24 cellular contexts compared by ENCODE assay signal in the genomic region with DNA sequence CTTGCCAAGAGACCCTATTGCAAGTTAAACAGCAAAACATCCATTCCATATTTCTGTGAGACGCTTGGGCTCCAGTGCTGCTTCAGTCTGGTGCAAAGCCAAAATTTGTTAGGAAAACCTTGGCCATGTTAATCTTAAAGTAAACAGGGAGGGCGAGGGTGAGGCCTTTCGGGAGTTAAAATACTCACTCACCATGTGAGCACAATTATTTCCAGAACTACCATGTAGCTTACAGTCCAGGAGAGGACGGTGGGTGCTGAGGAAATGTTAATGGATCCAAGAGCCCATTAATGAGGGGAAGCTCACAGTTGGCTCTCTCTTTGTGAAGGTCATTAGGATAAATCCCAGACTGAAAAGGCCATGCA.
A peak's percentile ranks its signal among the peaks of the same experiment; 100 is the strongest.
DNase-seq lines count a peak whose midpoint lies in the region; ATAC-seq and TF ChIP-seq lines count a peak whose summit lies in the region.
"Had no signal": no experiment of that assay in that cellular context is flagged by ENCODE, and none has a peak within 500 bp of the region (broad histone marks: within the 10 kb centered on the region; RNA-seq: fewer than 3 reads in every experiment).

No MANE protein-coding gene starts in this region.

- intact Hi-C loops in IMR-90 (cut with micrococcal nuclease) = no loop called here
- intact Hi-C loops in sciatic nerve (cut with DNase I) = no loop called here

- H3K27ac ChIP-seq in IMR-90 (ENCODE audit: insufficient read depth, low read length) = peak overlapping the region; percentile 26; the same call in 1 of the 2 replicates
- H3K27ac ChIP-seq in gastroesophageal sphincter = peak overlapping the region in 3 of 4 donors; percentile 18 to 56 (median 50)
- H3K27ac ChIP-seq in coronary artery = peak overlapping the region in 1 of 2 donors; percentile 27
- H3K27ac ChIP-seq: right lobe of liver had no signal

- peak overlapping the region; percentile 21; the same call in 1 of the 2 replicates for H4K5ac ChIP-seq in IMR-90 (ENCODE audit: low read depth, low read length)

- TF ChIP-seq RAD21 in IMR-90 (IDR thresholded peaks at IDR 0.05; ENCODE audit: low read length) = no peak

- peaks cover 10% of the 10 kb centered on the region for H3K4me1 Mint-ChIP-seq in chondrocyte (ENCODE audit: low read depth)
- H3K4me1 Mint-ChIP-seq: activated B cell treated with CpG ODN at 0.5 μM for 24 hours had no signal

- H4K8ac ChIP-seq in IMR-90 (ENCODE audit: low read depth in 2 of 2, low read length in 2 of 2) = peak overlapping the region; percentile 15 to 35; a peak in 3 of 4 replicates

- H3K36me3 ChIP-seq in IMR-90 (ENCODE audit: control insufficient read depth, insufficient read depth, low read length) (peaks cover 12% of the 10 kb centered on the region), gastroesophageal sphincter (peaks cover 0 to 32% of the 10 kb centered on the region in 2 donors)
- H3K36me3 ChIP-seq: adrenal gland, right lobe of liver had no signal

- ATAC-seq in IMR-90 (ENCODE audit: low read depth) (peak; percentile 60), gastroesophageal sphincter (peak; percentile 63), sciatic nerve (peak; percentile 84), GM21367 (IDR thresholded peaks at IDR 0.05; ENCODE audit: unreplicated experiment) (no peak)
- ATAC-seq: activated CD8-positive, alpha-beta T cell treated with anti-CD3 and anti-CD28 coated beads, Interleukin-2, amount 10 ng/mL, durations not matched to agents 7 days and 5 days had no signal

- CTCF ChIA-PET in IMR-90 (lab: Yijun Ruan, JAX) = interaction anchor here (0.5 to 1.5 kb wide), 3 partner anchors 11 to 214 kb away, joined by 3 to 4 read pairs (median 3); no protein-coding TSS in a partner anchor

- H3K4me2 ChIP-seq in IMR-90 (ENCODE audit: low read depth, low read length) = no peak overlapping the region

- no peak overlapping the region for H2BK5ac ChIP-seq in IMR-90 (ENCODE audit: low read depth, low read length, poor library complexity, severe bottlenecking)

- TF ChIP-seq CTCF in IMR-90 (conservative IDR thresholded peaks at IDR 0.05; ENCODE audit: low read depth, low read length) (no peak), chondrocyte (IDR thresholded peaks at IDR 0.05) (no peak), gastroesophageal sphincter (IDR thresholded peaks at IDR 0.05) (no peak), coronary artery (IDR thresholded peaks at IDR 0.05) (no peak)

- H2AFZ ChIP-seq in IMR-90 (replicated peaks; ENCODE audit: low read length, poor library complexity) = no peak overlapping the region

- no peaks in the 10 kb centered on the region for H4K20me1 ChIP-seq in IMR-90 (ENCODE audit: insufficient read depth, low read length)

- peak overlapping the region; percentile 26; the same call in 1 of the 2 replicates for H3K14ac ChIP-seq in IMR-90 (replicated peaks; ENCODE audit: low read depth, low read length)

- H2BK20ac ChIP-seq in IMR-90 (ENCODE audit: low read depth, low read length) = no peak overlapping the region

- H3K9ac ChIP-seq in IMR-90 (ENCODE audit: low read depth, low read length) = no peak overlapping the region

- no peak overlapping the region for H3K56ac ChIP-seq in IMR-90 (ENCODE audit: extremely low read depth, insufficient read depth, low read length)

- H3K27me3 ChIP-seq in IMR-90 (ENCODE audit: control insufficient read depth, insufficient read depth, low read length) (no peaks in the 10 kb centered on the region), gastroesophageal sphincter (no peaks in the 10 kb centered on the region)
- H3K27me3 ChIP-seq: adrenal gland, right lobe of liver had no signal

- in situ Hi-C loops in IMR-90 (cut with MboI; ENCODE audit: low sequenced_read_pairs) = no loop called here

- no TSS peak for BruUV-seq in IMR-90 (replicated peaks; lab: Mats Ljungman, UMichigan)

- POLR2A ChIA-PET in IMR-90 (lab: Charles Lee; ENCODE audit: unreplicated experiment) = no interaction called here

- no peaks in the 10 kb centered on the region for H3K27me3 Mint-ChIP-seq in chondrocyte (ENCODE audit: low read depth)
- H3K27me3 Mint-ChIP-seq: activated B cell treated with CpG ODN at 0.5 μM for 24 hours; CD4-positive, alpha-beta T cell had no signal

- H3K4me1 ChIP-seq in IMR-90 (ENCODE audit: control insufficient read depth, insufficient read depth, low read length) = peaks cover 12% of the 10 kb centered on the region; the same call in 1 of the 2 replicates
- H3K4me1 ChIP-seq in gastroesophageal sphincter = peaks cover 0 to 34% (median 13%) of the 10 kb centered on the region in 3 donors
- H3K4me1 ChIP-seq: adrenal gland, right lobe of liver had no signal

- dilution Hi-C loops in IMR-90 (cut with HindIII; ENCODE audit: low sequenced_read_pairs, unreplicated experiment) = no loop called here

- H2AK5ac ChIP-seq in IMR-90 (ENCODE audit: low read depth, low read length) = no peak overlapping the region

- H3K4me3 ChIP-seq in IMR-90 (ENCODE audit: insufficient read depth, low read depth, low read length) = no peak overlapping the region
- no peak overlapping the region for H3K4me3 ChIP-seq in gastroesophageal sphincter
- H3K4me3 ChIP-seq in coronary artery = no peak overlapping the region
- H3K4me3 ChIP-seq: adrenal gland, right lobe of liver had no signal

- H3K18ac ChIP-seq in IMR-90 (ENCODE audit: low read depth, low read length) = peak overlapping the region; percentile 19; the same call in 1 of the 2 replicates

- H3K4ac ChIP-seq in IMR-90 (ENCODE audit: low read depth, low read length) = peak overlapping the region; percentile 43

- peak overlapping the region; percentile 4 for H3K27ac Mint-ChIP-seq in chondrocyte (ENCODE audit: unreplicated experiment)
- H3K27ac Mint-ChIP-seq: activated B cell treated with CpG ODN at 0.5 μM for 24 hours; activated CD8-positive, alpha-beta T cell treated with anti-CD3 and anti-CD28 coated beads, Interleukin-2, amount 10 ng/mL, durations not matched to agents 7 days and 5 days; CD4-positive, alpha-beta T cell had no signal

- WGBS in IMR-90 (ENCODE audit: extremely low coverage in 2 of 2, insufficient read length in 1 of 2), 2 experiments = no CpG with 5 or more reads among the region's 4 CpGs
- 3 to 4% methylated on average over 4 of the region's 4 CpGs for WGBS in gastroesophageal sphincter (ENCODE audit: low coverage in 1 of 2), 2 donors

- H3K79me1 ChIP-seq in IMR-90 (ENCODE audit: low read depth in 1 of 2, low read length in 2 of 2) = no peaks in the 10 kb centered on the region

- no peak overlapping the region for H2BK120ac ChIP-seq in IMR-90 (ENCODE audit: low read depth, low read length)

- H2BK15ac ChIP-seq in IMR-90 (ENCODE audit: low read depth, low read length) = peak overlapping the region; percentile 9; the same call in 2 of the 3 replicates

- 0 out of 2 replicates have a peak overlapping the region, but pooled peaks have one; percentile 1 for H3K23ac ChIP-seq in IMR-90 (ENCODE audit: low read depth, low read length)

- DNase-seq in IMR-90 (peak; percentile 11), chondrocyte (ENCODE audit: low spot score) (no peak), sciatic nerve (ENCODE audit: low spot score) (no peak), coronary artery (ENCODE audit: low spot score) (no peak), retina (no peak), AG20443 (ENCODE audit: low spot score) (no peak)
- DNase-seq: activated B cell treated with CpG ODN at 0.5 μM for 24 hours; activated CD8-positive, alpha-beta T cell treated with anti-CD3 and anti-CD28 coated beads, Interleukin-2, amount 10 ng/mL, durations not matched to agents 7 days and 5 days; activated T-cell treated with anti-CD3 and anti-CD28 coated beads, Interleukin-2, amount 50 U/mL, for 1 hour; CD4-positive, alpha-beta T cell; dermis blood vessel endothelial cell; DMS 273 treated with DMSO at 0.1 percent for 48 hours; GDM1; mesendoderm; NCI-H1417 treated with DMSO at 0.1 percent for 48 hours; NCI-H2171 treated with DMSO at 0.1 percent for 48 hours; occipital lobe; OCI-M1; right lobe of liver; stimulated activated CD4-positive, alpha-beta T cell treated with anti-CD3 and anti-CD28 coated beads, Interleukin-15, amount 100 ng/mL, for 24 hours; T1000 had no signal

- peaks cover 15% of the 10 kb centered on the region for H3K36me3 Mint-ChIP-seq in chondrocyte (ENCODE audit: low read depth)

- peak overlapping the region; percentile 16; the same call in 1 of the 2 replicates for H4K91ac ChIP-seq in IMR-90 (ENCODE audit: insufficient read depth, low read depth, low read length)

- H3K9me3 Mint-ChIP-seq in chondrocyte (ENCODE audit: low read depth) = no peaks in the 10 kb centered on the region
- H3K9me3 Mint-ChIP-seq: activated B cell treated with CpG ODN at 0.5 μM for 24 hours; CD4-positive, alpha-beta T cell had no signal

- no peak for TF ChIP-seq EP300 in gastroesophageal sphincter (IDR thresholded peaks at IDR 0.05)

- H2AK9ac ChIP-seq in IMR-90 (replicated peaks; ENCODE audit: low read depth, low read length, poor library complexity) = no peak overlapping the region

- TF ChIP-seq POLR2A in IMR-90 (IDR thresholded peaks at IDR 0.05; ENCODE audit: low read depth, low read length) (no peak), gastroesophageal sphincter (IDR thresholded peaks at IDR 0.05) (no peak)

- H3K4me3 Mint-ChIP-seq in chondrocyte (ENCODE audit: unreplicated experiment) = no peak overlapping the region
- H3K4me3 Mint-ChIP-seq: activated B cell treated with CpG ODN at 0.5 μM for 24 hours; activated CD8-positive, alpha-beta T cell treated with anti-CD3 and anti-CD28 coated beads, Interleukin-2, amount 10 ng/mL, durations not matched to agents 7 days and 5 days; CD4-positive, alpha-beta T cell had no signal

- peaks cover 5% of the 10 kb centered on the region; the same call in 1 of the 2 replicates for H3K9me1 ChIP-seq in IMR-90 (ENCODE audit: insufficient read depth, low read length)

- H3K9me3 ChIP-seq in IMR-90 (ENCODE audit: control insufficient read depth, insufficient read depth, low read length) (no peaks in the 10 kb centered on the region), gastroesophageal sphincter (no peaks in the 10 kb centered on the region)
- H3K9me3 ChIP-seq: adrenal gland, right lobe of liver had no signal

TF ChIP-seq in IMR-90, 13 proteins besides CTCF, POLR2A, EP300 and RAD21:
- TF ChIP-seq, protein P1, sequence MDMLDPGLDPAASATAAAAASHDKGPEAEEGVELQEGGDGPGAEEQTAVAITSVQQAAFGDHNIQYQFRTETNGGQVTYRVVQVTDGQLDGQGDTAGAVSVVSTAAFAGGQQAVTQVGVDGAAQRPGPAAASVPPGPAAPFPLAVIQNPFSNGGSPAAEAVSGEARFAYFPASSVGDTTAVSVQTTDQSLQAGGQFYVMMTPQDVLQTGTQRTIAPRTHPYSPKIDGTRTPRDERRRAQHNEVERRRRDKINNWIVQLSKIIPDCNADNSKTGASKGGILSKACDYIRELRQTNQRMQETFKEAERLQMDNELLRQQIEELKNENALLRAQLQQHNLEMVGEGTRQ (IDR thresholded peaks at IDR 0.05; ENCODE audit: low read depth, low read length) = no peak
- no peak for TF ChIP-seq MAFK (IDR thresholded peaks at IDR 0.05; ENCODE audit: low read depth, low read length)
